In genomic region chrX:30215357-30215843, GRCh38 we compare ENCODE assay signal across 22 cellular contexts. TPM values are rescaled to one million over a fixed set of nuclear protein-coding genes. Genes with fewer than 3 reads are reported as not detected.
DNase-seq lines count a peak whose midpoint lies in the region; ATAC-seq and TF ChIP-seq lines count a peak whose summit lies in the region.
"Had no signal": no experiment of that assay in that cellular context is flagged by ENCODE, and none has a peak within 500 bp of the region (broad histone marks: within the 10 kb centered on the region; RNA-seq: fewer than 3 reads in every experiment).

A gene with protein sequence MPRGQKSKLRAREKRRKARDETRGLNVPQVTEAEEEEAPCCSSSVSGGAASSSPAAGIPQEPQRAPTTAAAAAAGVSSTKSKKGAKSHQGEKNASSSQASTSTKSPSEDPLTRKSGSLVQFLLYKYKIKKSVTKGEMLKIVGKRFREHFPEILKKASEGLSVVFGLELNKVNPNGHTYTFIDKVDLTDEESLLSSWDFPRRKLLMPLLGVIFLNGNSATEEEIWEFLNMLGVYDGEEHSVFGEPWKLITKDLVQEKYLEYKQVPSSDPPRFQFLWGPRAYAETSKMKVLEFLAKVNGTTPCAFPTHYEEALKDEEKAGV (plus strand): TSS chrX:30215563. CDS start chrX:30218581, 3,018 bp downstream.

- no peaks in the 10 kb centered on the region for H3K9me3 ChIP-seq in BE2C
- H3K9me3 ChIP-seq: neutrophil had no signal

- H3K4me1 ChIP-seq in BE2C, result no peaks in the 10 kb centered on the region

- DNase-seq in BE2C (peak; percentile 3), NCI-H146 treated with DMSO at 0.1 percent for 48 hours (lab: John Stamatoyannopoulos, UW; ENCODE audit: unreplicated experiment) (peak; percentile 21), UCSD-AML1 (lab: John Stamatoyannopoulos, UW; ENCODE audit: unreplicated experiment) (peak; percentile 23), midbrain (lab: John Stamatoyannopoulos, UW) (no peak), coronary artery (ENCODE audit: low spot score) (no peak)
- DNase-seq: activated CD4-positive, alpha-beta memory T cell treated with anti-CD3 and anti-CD28 coated beads, Interleukin-2, amount 10 ng/mL, durations not matched to agents 7 days and 5 days; activated CD4-positive, CD25-positive, alpha-beta regulatory T cell; activated naive CD4-positive, alpha-beta T cell treated with anti-CD3 and anti-CD28 coated beads, Interleukin-2, amount 50 U/mL, for 16 hours; activated T-cell treated with anti-CD3 and anti-CD28 coated beads, Interleukin-2, amount 50 U/mL, for 48 hours; C1 segment of cervical spinal cord; effector memory CD8-positive, alpha-beta T cell; left ventricle myocardium superior; NCI-H1694; Right ventricle myocardium superior; stimulated activated CD4-positive, alpha-beta T cell treated with anti-CD3 and anti-CD28 coated beads, Interleukin-12 subunit alpha, Interleukin-12 subunit beta, amount 100 ng/mL, for 4 hours; stimulated activated CD8-positive, alpha-beta memory T cell treated with anti-CD3 and anti-CD28 coated beads, Interleukin-4, amount 100 ng/mL, for 48 hours; substantia nigra; T-helper 2 cell had no signal

- no peaks in the 10 kb centered on the region for H3K36me3 ChIP-seq in BE2C
- H3K36me3 ChIP-seq: neutrophil had no signal

- TF ChIP-seq CTCF in BE2C (IDR thresholded peaks at IDR 0.05; ENCODE audit: low read depth, low read length) (no peak), coronary artery (IDR thresholded peaks at IDR 0.05) (no peak)

- H3K4me3 ChIP-seq in BE2C (ENCODE audit: low read depth, low read length) (no peak within 1 kb of the TSS), coronary artery (no peak within 1 kb of the TSS)

- no peaks in the 10 kb centered on the region for H3K27me3 ChIP-seq in BE2C
- H3K27me3 ChIP-seq: neutrophil had no signal

- ATAC-seq in GM18502 (IDR thresholded peaks at IDR 0.05; ENCODE audit: poor library complexity, unreplicated experiment) (peak; percentile 58), HG03378 (IDR thresholded peaks at IDR 0.05; ENCODE audit: unreplicated experiment) (no peak), GM21390 (IDR thresholded peaks at IDR 0.05; ENCODE audit: unreplicated experiment) (no peak)
- ATAC-seq: effector memory CD8-positive, alpha-beta T cell; left ventricle myocardium superior had no signal

- no peak within 1 kb of the TSS for H3K27ac ChIP-seq in coronary artery
- H3K27ac ChIP-seq: neutrophil had no signal

RNA-seq across cellular contexts. Expression of the gene that starts here (rescaled TPM):
- 1.3 TPM for polyA plus RNA-seq in BE2C (2012; ENCODE audit: insufficient read depth, insufficient read length, low read depth)

Comparison
In these comparisons a context has a peak if more than half of its experiments do, and no peak if none do; other contexts are left out.
1. DNase-seq: peak in BE2C (single experiment), NCI-H146 treated with DMSO at 0.1 percent for 48 hours (single experiment) and UCSD-AML1 (single experiment); none in midbrain (single experiment) and coronary artery (single experiment).